Comparison of ENCODE assay signal across 8 cellular contexts in the genomic region with DNA sequence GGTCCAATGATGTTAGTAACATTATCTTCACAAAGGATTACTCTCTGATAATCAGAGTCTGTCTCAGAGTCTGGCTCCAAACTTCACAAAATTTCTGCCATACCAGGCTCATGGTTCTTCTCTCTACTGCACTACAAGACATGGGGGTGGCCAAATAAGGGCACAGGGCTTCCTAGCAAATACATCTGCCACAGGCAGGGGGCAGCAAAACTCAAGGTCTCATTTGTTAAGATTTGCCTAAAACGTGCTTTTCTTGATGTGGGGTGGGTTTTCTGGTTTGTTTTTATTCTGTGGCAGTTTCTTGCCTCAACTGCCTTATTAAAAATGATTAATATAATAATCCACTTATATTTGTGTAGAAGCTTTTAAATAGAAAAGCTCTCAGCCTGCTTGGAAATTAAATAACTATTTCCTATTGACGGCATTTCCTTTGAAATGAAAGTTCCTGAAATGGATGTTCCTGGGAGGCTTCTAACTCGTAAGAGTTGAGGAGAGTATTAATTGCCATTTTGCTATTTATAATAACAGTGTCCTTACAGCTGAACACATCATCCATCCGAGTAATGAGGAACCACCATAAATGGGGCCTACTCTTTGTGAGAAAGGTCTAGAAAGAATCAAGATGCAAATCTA. TPM values are rescaled to one million over a fixed set of nuclear protein-coding genes. Genes with fewer than 3 reads are reported as not detected.
DNase-seq lines count a peak whose midpoint lies in the region; ATAC-seq and TF ChIP-seq lines count a peak whose summit lies in the region.

No MANE protein-coding gene starts in this region.

- peaks cover 2 to 6% (median 3%) of the 10 kb centered on the region in 3 donors for H3K27me3 Mint-ChIP-seq in CD14-positive monocyte (ENCODE audit: low read depth in 3 of 3)
- H3K27me3 Mint-ChIP-seq in activated naive CD4-positive, alpha-beta T cell treated with anti-CD3 and anti-CD28 coated beads, Interleukin-2, amount 10 ng/mL, durations not matched to agents 7 days and 5 days: peaks cover 18% of the 10 kb centered on the region

- no peak overlapping the region for H3K27ac ChIP-seq in right cardiac atrium (ENCODE audit: low read length)

- H3K4me3 Mint-ChIP-seq in CD14-positive monocyte: no peak overlapping the region
- H3K4me3 Mint-ChIP-seq in activated naive CD4-positive, alpha-beta T cell treated with anti-CD3 and anti-CD28 coated beads, Interleukin-2, amount 10 ng/mL, durations not matched to agents 7 days and 5 days: no peak overlapping the region

- ATAC-seq in GM19328 (IDR thresholded peaks at IDR 0.05; ENCODE audit: unreplicated experiment) (peak; percentile 58), right cardiac atrium (no peak), GM18858 (IDR thresholded peaks at IDR 0.05; ENCODE audit: unreplicated experiment) (no peak)

- H3K27me3 ChIP-seq in right cardiac atrium (ENCODE audit: control insufficient read depth, insufficient read depth): no peaks in the 10 kb centered on the region

- H3K9me3 Mint-ChIP-seq in CD14-positive monocyte: no peaks in the 10 kb centered on the region
- H3K9me3 Mint-ChIP-seq in activated naive CD4-positive, alpha-beta T cell treated with anti-CD3 and anti-CD28 coated beads, Interleukin-2, amount 10 ng/mL, durations not matched to agents 7 days and 5 days: no peaks in the 10 kb centered on the region

- intact Hi-C loops in CD14-positive monocyte (cut with micrococcal nuclease) (loop anchor here in 1 of 2 donors (5.0 kb wide), 1 partner anchor 1531 kb away; no protein-coding TSS in a partner anchor), right cardiac atrium (cut with DNase I) (no loop called here)

- no peak overlapping the region for H3K4me3 ChIP-seq in right cardiac atrium (ENCODE audit: low read length)

- no peaks in the 10 kb centered on the region for H3K4me1 Mint-ChIP-seq in CD14-positive monocyte
- H3K4me1 Mint-ChIP-seq in activated naive CD4-positive, alpha-beta T cell treated with anti-CD3 and anti-CD28 coated beads, Interleukin-2, amount 10 ng/mL, durations not matched to agents 7 days and 5 days: no peaks in the 10 kb centered on the region

- no peaks in the 10 kb centered on the region for H3K36me3 Mint-ChIP-seq in CD14-positive monocyte
- H3K36me3 Mint-ChIP-seq in activated naive CD4-positive, alpha-beta T cell treated with anti-CD3 and anti-CD28 coated beads, Interleukin-2, amount 10 ng/mL, durations not matched to agents 7 days and 5 days: no peaks in the 10 kb centered on the region

- DNase-seq in CD14-positive monocyte (ENCODE audit: low spot score) (peak; percentile 49), Kasumi-1 (lab: John Stamatoyannopoulos, UW) (peak; percentile 81 to 85), SK-N-DZ (ENCODE audit: low spot score) (peak; percentile 55), right cardiac atrium (peak; percentile 40 to 49 (median 41))
- DNase-seq in activated naive CD4-positive, alpha-beta T cell treated with anti-CD3 and anti-CD28 coated beads, Interleukin-2, amount 10 ng/mL, durations not matched to agents 7 days and 5 days: peak; percentile 74
- peak; percentile 38 for DNase-seq in stimulated activated CD4-positive, alpha-beta T cell treated with anti-CD3 and anti-CD28 coated beads, Interleukin-12 subunit alpha, Interleukin-12 subunit beta, amount 100 ng/mL, for 4 hours

- CTCF ChIA-PET in activated naive CD4-positive, alpha-beta T cell treated with anti-CD3 and anti-CD28 coated beads, Interleukin-2, amount 10 ng/mL, durations not matched to agents 7 days and 5 days (lab: Charles Lee): interaction anchor here (0.8 to 7.7 kb wide), 13 partner anchors 13 to 298 kb away, joined by 3 to 82 read pairs (median 4); no protein-coding TSS in a partner anchor

- H3K4me1 ChIP-seq in right cardiac atrium (ENCODE audit: control insufficient read depth, insufficient read depth, low read length): no peaks in the 10 kb centered on the region

- no peaks in the 10 kb centered on the region for H3K9me3 ChIP-seq in right cardiac atrium (ENCODE audit: control insufficient read depth, low read length)

- 57% methylated on average over 4 of the region's 4 CpGs for WGBS in right cardiac atrium

- TF ChIP-seq CTCF in CD14-positive monocyte (IDR thresholded peaks at IDR 0.05): peak; percentile 87

- H3K27ac Mint-ChIP-seq in CD14-positive monocyte: no peak overlapping the region
- H3K27ac Mint-ChIP-seq in activated naive CD4-positive, alpha-beta T cell treated with anti-CD3 and anti-CD28 coated beads, Interleukin-2, amount 10 ng/mL, durations not matched to agents 7 days and 5 days: no peak overlapping the region

RNA-seq across cellular contexts. Expression of a gene that starts 53.8 kb away (rescaled TPM):
- polyA plus RNA-seq in CD14-positive monocyte (not detected), right cardiac atrium (7.0 TPM)
- 0.57 and 3.3 TPM in 2 replicates for polyA plus RNA-seq in SK-N-DZ (2014; cell fraction: cytosol; rRNA removed)
- not detected in 2 replicates for polyA plus RNA-seq in SK-N-DZ (2014; cell fraction: nucleus; rRNA removed)
- under 1 TPM in 1 of 4 donors, not detected in 3; 0.84 TPM for total RNA-seq in right cardiac atrium
